29 cellular contexts compared by ENCODE assay signal in genomic region chr1:176198413-176198812, GRCh38.
"Had no signal": no experiment of that assay in that cellular context is flagged by ENCODE, and none has a peak within 500 bp of the region (broad histone marks: within the 10 kb centered on the region; RNA-seq: fewer than 3 reads in every experiment).

No MANE protein-coding gene starts in this region.

- H3K9me3 ChIP-seq: ascending aorta, body of pancreas had no signal

- H3K4me3 Mint-ChIP-seq: activated B cell treated with CpG ODN at 0.5 μM for 24 hours; activated CD4-positive, alpha-beta T cell treated with anti-CD3 and anti-CD28 coated beads, Interleukin-2, amount 10 ng/mL, durations not matched to agents 24 days and 14 days; activated CD8-positive, alpha-beta memory T cell treated with anti-CD3 and anti-CD28 coated beads, Interleukin-2, amount 10 ng/mL, durations not matched to agents 7 days and 5 days; activated naive CD8-positive, alpha-beta T cell treated with anti-CD3 and anti-CD28 coated beads, Interleukin-2, amount 50 U/mL, for 24 hours; activated T-cell treated with anti-CD3 and anti-CD28 coated beads, Interleukin-2, amount 50 U/mL, for 24 hours; activated T-helper 1 cell treated with anti-CD3 and anti-CD28 coated beads, Interleukin-12 subunit alpha, Interleukin-12 subunit beta, Interleukin-2, Interleukin-4 antibody, amounts not matched to agents 30 ng/mL and 10 ng/mL and 1 ng/mL, durations not matched to agents 14 hours and 24 hours and 36 hours had no signal

- H3K27ac Mint-ChIP-seq: activated B cell treated with CpG ODN at 0.5 μM for 24 hours; activated CD4-positive, alpha-beta T cell treated with anti-CD3 and anti-CD28 coated beads, Interleukin-2, amount 10 ng/mL, durations not matched to agents 24 days and 14 days; activated CD8-positive, alpha-beta memory T cell treated with anti-CD3 and anti-CD28 coated beads, Interleukin-2, amount 10 ng/mL, durations not matched to agents 7 days and 5 days; activated naive CD4-positive, alpha-beta T cell treated with anti-CD3 and anti-CD28 coated beads, Interleukin-2, amount 50 U/mL, for 72 hours; activated naive CD8-positive, alpha-beta T cell treated with anti-CD3 and anti-CD28 coated beads, Interleukin-2, amount 50 U/mL, for 24 hours; activated T-cell treated with anti-CD3 and anti-CD28 coated beads, Interleukin-2, amount 50 U/mL, for 24 hours; activated T-helper 1 cell treated with anti-CD3 and anti-CD28 coated beads, Interleukin-12 subunit alpha, Interleukin-12 subunit beta, Interleukin-2, Interleukin-4 antibody, amounts not matched to agents 30 ng/mL and 10 ng/mL and 1 ng/mL, durations not matched to agents 14 hours and 24 hours and 36 hours had no signal

- ATAC-seq: activated CD8-positive, alpha-beta memory T cell treated with anti-CD3 and anti-CD28 coated beads, Interleukin-2, amount 10 ng/mL, durations not matched to agents 7 days and 5 days; activated naive CD4-positive, alpha-beta T cell treated with anti-CD3 and anti-CD28 coated beads, Interleukin-2, amount 50 U/mL, for 72 hours; activated naive CD8-positive, alpha-beta T cell treated with anti-CD3 and anti-CD28 coated beads, Interleukin-2, amount 50 U/mL, for 24 hours; body of pancreas; Right ventricle myocardium inferior had no signal

- FAIRE-seq: bronchial epithelial cell had no signal

- H3K36me3 ChIP-seq: ascending aorta had no signal

- H3K27me3 Mint-ChIP-seq: activated B cell treated with CpG ODN at 0.5 μM for 24 hours; activated CD4-positive, alpha-beta T cell treated with anti-CD3 and anti-CD28 coated beads, Interleukin-2, amount 10 ng/mL, durations not matched to agents 24 days and 14 days; activated CD8-positive, alpha-beta memory T cell treated with anti-CD3 and anti-CD28 coated beads, Interleukin-2, amount 10 ng/mL, durations not matched to agents 7 days and 5 days; activated naive CD8-positive, alpha-beta T cell treated with anti-CD3 and anti-CD28 coated beads, Interleukin-2, amount 50 U/mL, for 24 hours; activated T-cell treated with anti-CD3 and anti-CD28 coated beads, Interleukin-2, amount 50 U/mL, for 24 hours had no signal

- DNase-seq: activated B cell treated with CpG ODN at 0.5 μM for 24 hours; activated CD4-positive, alpha-beta T cell treated with anti-CD3 and anti-CD28 coated beads for 1 hour; activated CD4-positive, alpha-beta T cell treated with anti-CD3 and anti-CD28 coated beads, Interleukin-2, amount 10 ng/mL, durations not matched to agents 24 days and 14 days; activated CD4-positive, alpha-beta T cell treated with anti-CD3 and anti-CD28 coated beads, Interleukin-2, amount 50 U/mL, for 48 hours; activated CD8-positive, alpha-beta memory T cell treated with anti-CD3 and anti-CD28 coated beads, Interleukin-2, amount 10 ng/mL, durations not matched to agents 7 days and 5 days; activated effector memory CD4-positive, alpha-beta T cell treated with Interleukin-2 at 50 U/mL for 16 hours; activated naive CD4-positive, alpha-beta T cell; activated naive CD8-positive, alpha-beta T cell treated with anti-CD3 and anti-CD28 coated beads, Interleukin-2, amount 50 U/mL, for 24 hours; activated T-cell treated with anti-CD3 and anti-CD28 coated beads, Interleukin-2, amount 50 U/mL, for 24 hours; amniotic stem cell; body of pancreas; central memory CD4-positive, alpha-beta T cell; Kasumi-1; NCI-H1092; NCI-H1417; NCI-H1930; NCI-H2171 treated with DMSO at 0.1 percent for 48 hours; NCI-H345; NCI-H510A; NCI-H526 treated with DMSO at 0.1 percent for 48 hours; NCI-H82; RPMI8226; T-helper 1 cell had no signal

- H3K4me3 ChIP-seq: ascending aorta, body of pancreas, SK-N-MC had no signal

- H3K9me3 Mint-ChIP-seq: activated B cell treated with CpG ODN at 0.5 μM for 24 hours; activated T-cell treated with anti-CD3 and anti-CD28 coated beads, Interleukin-2, amount 50 U/mL, for 24 hours had no signal

- H3K27me3 ChIP-seq: ascending aorta, body of pancreas had no signal

- H3K27ac ChIP-seq: ascending aorta, body of pancreas, SK-N-MC had no signal
